Comparison of ENCODE assay signal across 13 cellular contexts in the genomic region with DNA sequence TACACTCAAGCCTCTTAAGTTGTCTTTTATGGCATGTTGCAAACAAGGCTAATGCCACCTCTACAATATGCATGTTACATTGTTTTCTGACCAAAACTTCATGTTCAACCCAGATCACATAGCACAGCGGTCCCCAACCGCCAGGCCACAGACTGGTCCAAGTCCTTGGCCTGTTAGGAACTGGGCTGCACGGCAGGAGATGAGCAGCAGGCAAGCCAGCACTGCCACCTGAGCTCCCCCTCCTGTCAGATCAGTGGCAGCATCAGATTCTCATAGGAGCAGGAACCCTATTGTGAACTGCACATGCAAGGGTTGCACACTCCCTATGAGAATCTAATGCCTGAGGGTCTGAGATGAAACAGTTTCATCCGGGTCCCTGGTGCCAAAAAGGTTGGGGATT.
DNase-seq lines count a peak whose midpoint lies in the region; ATAC-seq, FAIRE-seq and TF ChIP-seq lines count a peak whose summit lies in the region.
"Had no signal": no experiment of that assay in that cellular context is flagged by ENCODE, and none has a peak within 500 bp of the region (broad histone marks: within the 10 kb centered on the region; RNA-seq: fewer than 3 reads in every experiment).

No MANE protein-coding gene starts in this region.

- no peak for TF ChIP-seq POLR2A in H54 (IDR thresholded peaks at IDR 0.05; ENCODE audit: low read depth, low read length)

- DNase-seq in DMS53 (lab: John Stamatoyannopoulos, UW) (peak; percentile 55), H54 (ENCODE audit: insufficient read length, low spot score) (no peak), SK-N-DZ (ENCODE audit: low spot score) (peak; percentile 3), kidney epithelial cell (ENCODE audit: low read depth) (no peak), kidney (no peak)
- no peak for DNase-seq in stimulated activated CD4-positive, alpha-beta T cell treated with anti-CD3 and anti-CD28 coated beads, Interleukin-2, amount 100 ng/mL, for 48 hours
- DNase-seq: activated T-cell treated with anti-CD3 and anti-CD28 coated beads for 4 hours; CD8-positive, alpha-beta T cell; effector memory CD4-positive, alpha-beta T cell; hippocampal formation; NCI-H1092 had no signal

- ATAC-seq in GM19351 (IDR thresholded peaks at IDR 0.05; ENCODE audit: unreplicated experiment) (no peak), HG03469 (IDR thresholded peaks at IDR 0.05; ENCODE audit: unreplicated experiment) (no peak)
- ATAC-seq: CD8-positive, alpha-beta T cell had no signal

- no peaks in the 10 kb centered on the region for H3K4me1 ChIP-seq in kidney (ENCODE audit: control insufficient read depth in 1 of 2, insufficient read depth in 1 of 2, low read depth in 1 of 2, low read length in 2 of 2)

- H3K9me3 ChIP-seq in kidney (ENCODE audit: control insufficient read depth in 1 of 2, low read length in 2 of 2) = no peaks in the 10 kb centered on the region

- H3K27ac ChIP-seq in kidney (ENCODE audit: low read depth in 2 of 2, low read length in 2 of 2) = no peak overlapping the region

- H3K9ac ChIP-seq in kidney (ENCODE audit: low read length in 2 of 2) = no peak overlapping the region

- no peak overlapping the region for H3K4me3 ChIP-seq in kidney epithelial cell (ENCODE audit: low read depth, low read length)
- no peak overlapping the region for H3K4me3 ChIP-seq in kidney (ENCODE audit: low read length in 2 of 2)

- intact Hi-C loops in kidney (cut with DNase I) = no loop called here

- H3K27me3 ChIP-seq in kidney epithelial cell (ENCODE audit: control insufficient read depth, insufficient read depth, low read length) = no peaks in the 10 kb centered on the region

- TF ChIP-seq CTCF in kidney epithelial cell (IDR thresholded peaks at IDR 0.05; ENCODE audit: insufficient read depth, low read length, poor library complexity, severe bottlenecking) (peak; percentile 9), kidney (IDR thresholded peaks at IDR 0.05; ENCODE audit: borderline replicate concordance, extremely low read depth, insufficient read depth) (no peak)

- H3K36me3 ChIP-seq in kidney epithelial cell (ENCODE audit: control insufficient read depth, insufficient read depth, low read length) = no peaks in the 10 kb centered on the region
- no peaks in the 10 kb centered on the region for H3K36me3 ChIP-seq in kidney (ENCODE audit: control insufficient read depth in 1 of 2, insufficient read depth in 2 of 2, low read length in 2 of 2)

- FAIRE-seq in H54 (lab: Jason Lieb, UNC) = peak; percentile 71
- no peak for FAIRE-seq in kidney (lab: Jason Lieb, UNC)

Comparison
In these comparisons a context has a peak if more than half of its experiments do, and no peak if none do; other contexts are left out.
1. DNase-seq: peak in DMS53 (single experiment) and SK-N-DZ (single experiment); none in H54 (single experiment), kidney epithelial cell (single experiment), stimulated activated CD4-positive, alpha-beta T cell treated with anti-CD3 and anti-CD28 coated beads, Interleukin-2, amount 100 ng/mL, for 48 hours (0 of 2) and kidney (single experiment).